ENCODE assay signal across 19 cellular contexts in genomic region chr2:240701736-240702639, GRCh38. TPM values are rescaled to one million over a fixed set of nuclear protein-coding genes. Genes with fewer than 3 reads are reported as not detected.
"Had no signal": no experiment of that assay in that cellular context is flagged by ENCODE, and none has a peak within 500 bp of the region (broad histone marks: within the 10 kb centered on the region; RNA-seq: fewer than 3 reads in every experiment).

No MANE protein-coding gene starts in this region.

- H3K9me3 ChIP-seq: neutrophil, SK-N-SH, transverse colon had no signal

- H3K4me2 ChIP-seq: SK-N-SH had no signal

- H3K4me1 ChIP-seq: foreskin keratinocyte, transverse colon had no signal

- H3K4me3 ChIP-seq: skin epidermis, transverse colon had no signal

- H3K27ac ChIP-seq: brain microvascular endothelial cell, foreskin keratinocyte, neutrophil, skin epidermis, transverse colon had no signal

- H3K36me3 ChIP-seq: brain microvascular endothelial cell, neutrophil, transverse colon had no signal

- ATAC-seq: activated CD8-positive, alpha-beta memory T cell treated with anti-CD3 and anti-CD28 coated beads, Interleukin-2, amount 10 ng/mL, durations not matched to agents 7 days and 5 days; effector memory CD8-positive, alpha-beta T cell; foreskin keratinocyte; T-cell had no signal

- H3K9ac ChIP-seq: SK-N-SH had no signal

- H3K4me3 Mint-ChIP-seq: activated CD8-positive, alpha-beta memory T cell treated with anti-CD3 and anti-CD28 coated beads, Interleukin-2, amount 10 ng/mL, durations not matched to agents 7 days and 5 days; activated naive CD8-positive, alpha-beta T cell treated with anti-CD3 and anti-CD28 coated beads, Interleukin-2, amount 10 ng/mL, durations not matched to agents 7 days and 5 days; effector memory CD8-positive, alpha-beta T cell; T-cell had no signal

- H3K27ac Mint-ChIP-seq: activated CD8-positive, alpha-beta memory T cell treated with anti-CD3 and anti-CD28 coated beads, Interleukin-2, amount 10 ng/mL, durations not matched to agents 7 days and 5 days; activated naive CD8-positive, alpha-beta T cell treated with anti-CD3 and anti-CD28 coated beads, Interleukin-2, amount 10 ng/mL, durations not matched to agents 7 days and 5 days; effector memory CD8-positive, alpha-beta T cell; T-cell had no signal

- DNase-seq: activated CD4-positive, alpha-beta T cell treated with anti-CD3 and anti-CD28 coated beads, Interleukin-2, amount 50 U/mL, for 48 hours; activated CD8-positive, alpha-beta memory T cell treated with anti-CD3 and anti-CD28 coated beads, Interleukin-2, amount 10 ng/mL, durations not matched to agents 7 days and 5 days; activated naive CD8-positive, alpha-beta T cell treated with anti-CD3 and anti-CD28 coated beads, Interleukin-2, amount 10 ng/mL, durations not matched to agents 7 days and 5 days; activated T-cell treated with anti-CD3 and anti-CD28 coated beads, Interleukin-2, amount 50 U/mL, for 1 hour; brain microvascular endothelial cell; effector memory CD8-positive, alpha-beta T cell; foreskin keratinocyte; retina; SK-N-SH; stimulated activated CD4-positive, alpha-beta T cell treated with anti-CD3 and anti-CD28 coated beads, Interleukin-4, amount 100 ng/mL, for 4 hours; stimulated activated CD8-positive, alpha-beta memory T cell treated with anti-CD3 and anti-CD28 coated beads, Interleukin-4, amount 100 ng/mL, for 48 hours; stimulated activated naive CD4-positive, alpha-beta T cell treated with Interleukin-2 at 50 U/mL for 16 hours; substantia nigra; T-cell; T-helper 9 cell; transverse colon had no signal

- H3K9me3 Mint-ChIP-seq: activated naive CD8-positive, alpha-beta T cell treated with anti-CD3 and anti-CD28 coated beads, Interleukin-2, amount 10 ng/mL, durations not matched to agents 7 days and 5 days; effector memory CD8-positive, alpha-beta T cell; T-cell had no signal

- H3K36me3 Mint-ChIP-seq: activated CD8-positive, alpha-beta memory T cell treated with anti-CD3 and anti-CD28 coated beads, Interleukin-2, amount 10 ng/mL, durations not matched to agents 7 days and 5 days; activated naive CD8-positive, alpha-beta T cell treated with anti-CD3 and anti-CD28 coated beads, Interleukin-2, amount 10 ng/mL, durations not matched to agents 7 days and 5 days; T-cell had no signal

RNA-seq across cellular contexts. Expression of gene AQP12A, which starts 10.3 kb away (rescaled TPM):
- total RNA-seq: activated CD8-positive, alpha-beta memory T cell treated with anti-CD3 and anti-CD28 coated beads, Interleukin-2, amount 10 ng/mL, durations not matched to agents 7 days and 5 days; activated naive CD8-positive, alpha-beta T cell treated with anti-CD3 and anti-CD28 coated beads, Interleukin-2, amount 10 ng/mL, durations not matched to agents 7 days and 5 days; foreskin keratinocyte; lung microvascular endothelial cell; T-cell; transverse colon had no signal
- polyA plus RNA-seq: foreskin keratinocyte, SK-N-SH had no signal

RNA-seq across cellular contexts. Expression of gene AQP12B, which starts 19.3 kb away (rescaled TPM):
- total RNA-seq: activated CD8-positive, alpha-beta memory T cell treated with anti-CD3 and anti-CD28 coated beads, Interleukin-2, amount 10 ng/mL, durations not matched to agents 7 days and 5 days; activated naive CD8-positive, alpha-beta T cell treated with anti-CD3 and anti-CD28 coated beads, Interleukin-2, amount 10 ng/mL, durations not matched to agents 7 days and 5 days; foreskin keratinocyte; lung microvascular endothelial cell; T-cell had no signal
- polyA plus RNA-seq: foreskin keratinocyte, SK-N-SH had no signal
